10 cellular contexts compared by ENCODE assay signal in the genomic region with DNA sequence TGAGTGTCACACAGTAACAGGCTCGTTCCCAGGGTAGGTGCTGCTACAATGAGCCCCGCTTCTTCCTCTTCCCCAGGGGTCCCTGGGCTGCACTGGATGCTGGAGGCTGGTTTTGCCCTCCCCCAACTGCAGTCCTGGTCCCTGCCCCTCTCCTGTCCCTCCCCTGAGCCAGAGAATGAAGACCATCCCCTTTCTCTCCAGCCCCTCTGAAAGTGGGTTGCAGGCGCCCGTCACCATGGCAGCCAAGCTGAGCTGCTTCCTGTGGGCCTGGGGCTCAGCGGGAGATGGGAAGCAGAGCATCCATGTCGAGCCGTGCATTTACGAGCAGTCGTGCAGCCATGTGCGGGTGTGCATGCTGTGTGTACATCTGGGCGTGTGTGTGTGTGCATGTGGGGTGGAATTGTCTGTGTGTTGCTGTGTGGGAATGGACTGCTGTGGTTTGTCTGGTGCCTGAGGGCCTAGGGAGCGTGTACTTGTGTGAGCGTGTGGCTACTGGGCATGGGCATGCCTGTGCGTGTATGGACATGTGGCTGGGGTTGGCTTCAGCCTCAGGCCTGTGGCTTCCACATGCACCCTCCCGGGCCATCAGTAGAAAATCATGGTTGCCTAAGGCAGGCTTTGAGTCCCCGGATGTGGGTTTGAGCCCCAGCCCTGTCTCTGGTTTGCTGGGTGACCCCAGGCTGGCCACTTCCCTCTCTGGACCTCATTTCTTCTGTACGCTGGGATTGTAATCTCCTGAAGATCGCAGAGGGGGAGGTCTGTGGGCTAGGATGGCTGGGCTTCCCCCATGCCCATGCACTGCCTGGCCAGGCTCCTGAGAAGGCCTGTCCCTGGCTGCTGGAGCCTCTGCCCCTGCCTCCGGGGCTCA. TPM values are rescaled to one million over a fixed set of nuclear protein-coding genes. Genes with fewer than 3 reads are reported as not detected.
DNase-seq lines count a peak whose midpoint lies in the region; ATAC-seq and TF ChIP-seq lines count a peak whose summit lies in the region.
"Had no signal": no experiment of that assay in that cellular context is flagged by ENCODE, and none has a peak within 500 bp of the region (broad histone marks: within the 10 kb centered on the region; RNA-seq: fewer than 3 reads in every experiment).

No MANE protein-coding gene starts in this region.

- H3K4me3 ChIP-seq in GM23338 (no peak overlapping the region), endodermal cell (ENCODE audit: low read length) (no peak overlapping the region), testis (no peak overlapping the region)
- H3K4me3 ChIP-seq: heart left ventricle had no signal

- H3K27me3 ChIP-seq in GM23338 (ENCODE audit: insufficient read depth): no peaks in the 10 kb centered on the region
- H3K27me3 ChIP-seq in endodermal cell (ENCODE audit: control insufficient read depth, insufficient read depth, low read length, poor library complexity, severe bottlenecking): no peaks in the 10 kb centered on the region
- no peaks in the 10 kb centered on the region for H3K27me3 ChIP-seq in testis
- H3K27me3 ChIP-seq: heart left ventricle had no signal

- H3K36me3 ChIP-seq in GM23338 (ENCODE audit: insufficient read depth): no peaks in the 10 kb centered on the region
- peaks cover 64% of the 10 kb centered on the region for H3K36me3 ChIP-seq in endodermal cell (ENCODE audit: control insufficient read depth, insufficient read depth, low read length)
- no peaks in the 10 kb centered on the region for H3K36me3 ChIP-seq in testis (ENCODE audit: low read depth, missing control alignments)

- peaks cover 5% of the 10 kb centered on the region for H3K27me3 Mint-ChIP-seq in GM23338 (ENCODE audit: insufficient read depth, low read depth, poor library complexity)
- H3K27me3 Mint-ChIP-seq in endodermal cell (ENCODE audit: insufficient read depth): no peaks in the 10 kb centered on the region
- H3K27me3 Mint-ChIP-seq in osteocyte (ENCODE audit: unreplicated experiment): no peaks in the 10 kb centered on the region
- H3K27me3 Mint-ChIP-seq: naive thymus-derived CD8-positive, alpha-beta T cell had no signal

- H3K9ac ChIP-seq in endodermal cell (ENCODE audit: extremely low read depth, low read length, poor library complexity, severe bottlenecking): no peak overlapping the region

- H3K4me1 Mint-ChIP-seq in GM23338 (peaks cover 31% of the 10 kb centered on the region), endodermal cell (peaks cover 17% of the 10 kb centered on the region), osteocyte (ENCODE audit: unreplicated experiment) (peaks cover 18% of the 10 kb centered on the region)
- H3K4me1 Mint-ChIP-seq: naive thymus-derived CD8-positive, alpha-beta T cell had no signal

- no peak overlapping the region for H2AFZ ChIP-seq in GM23338

- no peak for ATAC-seq in GM23338
- ATAC-seq: activated T-cell treated with anti-CD3 and anti-CD28 coated beads, Interleukin-2, amount 50 U/mL, for 4 hours; naive thymus-derived CD8-positive, alpha-beta T cell had no signal

- WGBS in endodermal cell (ENCODE audit: insufficient coverage in 1 of 2, insufficient read length in 1 of 2), 2 experiments: 89 to 92% methylated on average over 10 to 19 of the region's 19 CpGs
- WGBS in testis, 2 donors: 87 to 90% methylated on average over 16 to 18 of the region's 19 CpGs

- TF ChIP-seq CTCF in GM23338 (conservative IDR thresholded peaks at IDR 0.05; ENCODE audit: low read depth in 2 of 2) (no peak), endodermal cell (conservative IDR thresholded peaks at IDR 0.05) (no peak), osteocyte (IDR thresholded peaks at IDR 0.05) (no peak), testis (IDR thresholded peaks at IDR 0.05) (no peak)

- H3K9me3 ChIP-seq in endodermal cell (ENCODE audit: control insufficient read depth, low read length) (no peaks in the 10 kb centered on the region), testis (no peaks in the 10 kb centered on the region)
- H3K9me3 ChIP-seq: heart left ventricle had no signal

- peaks cover 11% of the 10 kb centered on the region; the same call in 2 of the 3 replicates for H3K36me3 Mint-ChIP-seq in GM23338 (ENCODE audit: low read depth)
- H3K36me3 Mint-ChIP-seq in endodermal cell (ENCODE audit: low read depth): peaks cover 47% of the 10 kb centered on the region
- peaks cover 5% of the 10 kb centered on the region for H3K36me3 Mint-ChIP-seq in osteocyte (ENCODE audit: unreplicated experiment)
- H3K36me3 Mint-ChIP-seq: naive thymus-derived CD8-positive, alpha-beta T cell had no signal

- intact Hi-C loops in testis (cut with DNase I; ENCODE audit: low total_unique reads): no loop called here

- H3K9me2 ChIP-seq in GM23338 (ENCODE audit: insufficient read depth): no peaks in the 10 kb centered on the region

- H3K9me3 Mint-ChIP-seq in GM23338 (no peaks in the 10 kb centered on the region), endodermal cell (no peaks in the 10 kb centered on the region), osteocyte (ENCODE audit: unreplicated experiment) (no peaks in the 10 kb centered on the region)
- H3K9me3 Mint-ChIP-seq: activated T-cell treated with anti-CD3 and anti-CD28 coated beads, Interleukin-2, amount 50 U/mL, for 4 hours; naive thymus-derived CD8-positive, alpha-beta T cell had no signal

- TF ChIP-seq POLR2A in testis (IDR thresholded peaks at IDR 0.05): no peak

- no peak overlapping the region for H3K4me3 Mint-ChIP-seq in GM23338
- no peak overlapping the region for H3K4me3 Mint-ChIP-seq in endodermal cell
- H3K4me3 Mint-ChIP-seq in osteocyte (ENCODE audit: unreplicated experiment): no peak overlapping the region
- H3K4me3 Mint-ChIP-seq: activated T-cell treated with anti-CD3 and anti-CD28 coated beads, Interleukin-2, amount 50 U/mL, for 4 hours; naive thymus-derived CD8-positive, alpha-beta T cell had no signal

- no peak overlapping the region for H3K4me2 ChIP-seq in GM23338

- H3K27ac Mint-ChIP-seq in GM23338: peak overlapping the region; percentile 80; the same call in 1 of the 2 replicates
- H3K27ac Mint-ChIP-seq in endodermal cell: no peak overlapping the region
- peak overlapping the region; percentile 6 for H3K27ac Mint-ChIP-seq in osteocyte (ENCODE audit: unreplicated experiment)
- H3K27ac Mint-ChIP-seq: naive thymus-derived CD8-positive, alpha-beta T cell had no signal

- H4K20me1 ChIP-seq in GM23338 (replicated peaks; ENCODE audit: insufficient read depth): no peaks in the 10 kb centered on the region

- no peaks in the 10 kb centered on the region for H3K79me2 ChIP-seq in GM23338 (replicated peaks; ENCODE audit: insufficient read depth)

- H3K27ac ChIP-seq in GM23338 (ENCODE audit: low read depth) (no peak overlapping the region), endodermal cell (ENCODE audit: low read depth, low read length) (peak overlapping the region; percentile 97), testis (no peak overlapping the region)
- H3K27ac ChIP-seq: heart left ventricle had no signal

- DNase-seq in GM23338 (ENCODE audit: low spot score) (no peak), NCI-H2227 treated with DMSO at 0.1 percent for 48 hours (lab: John Stamatoyannopoulos, UW) (peak; percentile 71), endodermal cell (no peak), osteocyte (ENCODE audit: extremely low spot score, unreplicated experiment) (no peak), testis (no peak), kidney glomerular epithelial cell (lab: John Stamatoyannopoulos, UW) (no peak)
- DNase-seq in stimulated activated CD4-positive, alpha-beta T cell treated with anti-CD3 and anti-CD28 coated beads, Interleukin-4, amount 100 ng/mL, for 4 hours: no peak
- DNase-seq: activated T-cell treated with anti-CD3 and anti-CD28 coated beads, Interleukin-2, amount 50 U/mL, for 4 hours had no signal

- peaks cover 21% of the 10 kb centered on the region for H3K4me1 ChIP-seq in GM23338 (ENCODE audit: insufficient read depth)
- peaks cover 12% of the 10 kb centered on the region for H3K4me1 ChIP-seq in endodermal cell (ENCODE audit: control insufficient read depth, insufficient read depth, low read length)
- H3K4me1 ChIP-seq in testis: peaks cover 4% of the 10 kb centered on the region

- 0 out of 2 replicates have a peak, but pooled peaks cover 3% of the 10 kb centered on the region for H3F3A ChIP-seq in GM23338 (replicated peaks; ENCODE audit: low read depth)

TF ChIP-seq in GM23338, 12 proteins besides CTCF, POLR2A, EP300 and RAD21 (continues in another document):
- TF ChIP-seq NANOG (IDR thresholded peaks at IDR 0.05; ENCODE audit: borderline replicate concordance): no peak
- TF ChIP-seq ZNF114 (CRISPR knock-in tag; IDR thresholded peaks at IDR 0.05): no peak

RNA-seq across cellular contexts. Expression of a gene that starts 48.8 kb away (rescaled TPM):
- total RNA-seq in GM23338 (2014; rRNA removed; shearing (Covaris generic)): 25.9 and 34.6 TPM in 2 replicates
- 7.1 and 8.0 TPM in 2 replicates for polyA plus RNA-seq in GM23338 (2016; fragmentation: Nextera tagmentation; extraction: Ambion mirVana)
- 100 to 1,000 TPM in 1 of 2 donors, 10 to 100 TPM in 1; 75.6 to 109 TPM for total RNA-seq in endodermal cell
- polyA plus RNA-seq in endodermal cell (2013, experiment 1 of 2): 48.4 TPM
- polyA plus RNA-seq in endodermal cell (2013, experiment 2 of 2): 41.1 TPM
- 30.1 and 32.5 TPM in 2 replicates for total RNA-seq in osteocyte
- total RNA-seq in testis: 100 to 1,000 TPM; 143 to 179 TPM
- polyA plus RNA-seq in testis (ENCODE audit: insufficient read depth, low read depth, low replicate concordance): 90.3 TPM
